16 cellular contexts compared by ENCODE assay signal in the genomic region with DNA sequence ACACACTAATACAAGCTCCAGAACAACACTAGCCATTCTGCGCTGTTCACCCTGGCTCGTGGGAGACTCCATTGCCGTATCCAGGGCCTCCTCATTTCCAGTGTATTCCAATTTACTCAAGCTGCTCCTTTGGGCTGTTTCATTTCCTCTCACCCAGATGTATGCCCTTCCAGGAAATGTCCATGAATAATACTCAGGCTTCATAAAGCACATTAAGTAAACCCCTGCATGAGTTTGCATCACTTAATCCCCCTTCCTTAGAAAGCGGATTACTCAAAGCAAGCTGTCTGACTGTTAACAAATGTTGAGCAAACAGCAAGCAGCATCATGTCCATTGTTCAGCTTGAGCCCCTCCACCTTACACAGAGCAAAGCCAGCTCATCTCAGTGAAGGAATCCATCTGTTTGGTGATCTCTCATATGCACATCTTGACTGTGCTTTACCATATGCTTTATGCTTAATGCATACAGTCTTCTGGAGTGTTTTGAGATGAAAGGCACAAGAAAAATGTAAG.
DNase-seq lines count a peak whose midpoint lies in the region; ATAC-seq and TF ChIP-seq lines count a peak whose summit lies in the region.
"Had no signal": no experiment of that assay in that cellular context is flagged by ENCODE, and none has a peak within 500 bp of the region (broad histone marks: within the 10 kb centered on the region; RNA-seq: fewer than 3 reads in every experiment).

No MANE protein-coding gene starts in this region.

- no peak overlapping the region for H3K4me3 ChIP-seq in RWPE2 (ENCODE audit: severe bottlenecking)
- H3K4me3 ChIP-seq in gastroesophageal sphincter, result no peak overlapping the region

- H3K4me1 ChIP-seq in RWPE2 (ENCODE audit: insufficient read depth, poor library complexity, severe bottlenecking), result no peaks in the 10 kb centered on the region
- H3K4me1 ChIP-seq in gastroesophageal sphincter, result no peaks in the 10 kb centered on the region

- H3K36me3 ChIP-seq in RWPE2 (ENCODE audit: low read depth) (no peaks in the 10 kb centered on the region), gastroesophageal sphincter (no peaks in the 10 kb centered on the region)

- no peaks in the 10 kb centered on the region for H3K27me3 ChIP-seq in RWPE2 (ENCODE audit: insufficient read depth, poor library complexity, severe bottlenecking)
- H3K27me3 ChIP-seq in gastroesophageal sphincter, result no peaks in the 10 kb centered on the region

- peak; percentile 12; the same call in 1 of the 3 replicates for ATAC-seq in RWPE2 (ENCODE audit: low read depth)
- ATAC-seq in gastroesophageal sphincter, result no peak
- ATAC-seq: HCT116 had no signal

- TF ChIP-seq POLR2A in gastroesophageal sphincter (IDR thresholded peaks at IDR 0.05), result no peak

- in situ Hi-C loops in ACHN (cut with HindIII; ENCODE audit: low pct_ligation_motif_present, low pct_unique_long_range_greater_than_20kb, low sequenced_read_pairs), result no loop called here

- H3K9me3 ChIP-seq in RWPE2 (ENCODE audit: severe bottlenecking) (no peaks in the 10 kb centered on the region), gastroesophageal sphincter (peaks cover 0 to 6% (median 0%) of the 10 kb centered on the region in 3 donors)

- DNase-seq in NCI-H146 (lab: John Stamatoyannopoulos, UW) (peak; percentile 26), NCI-H146 treated with DMSO at 0.1 percent for 48 hours (lab: John Stamatoyannopoulos, UW; ENCODE audit: unreplicated experiment) (no peak), RWPE2 (ENCODE audit: low spot score) (no peak), glomerular endothelial cell (ENCODE audit: extremely low read depth, low read depth, low spot score) (peak; percentile 10), cerebellum (ENCODE audit: low spot score) (no peak), ACHN (no peak)
- DNase-seq in stimulated activated CD4-positive, alpha-beta T cell treated with anti-CD3 and anti-CD28 coated beads, Interleukin-4, amount 100 ng/mL, for 24 hours, result no peak
- DNase-seq: 8988T, C1 segment of cervical spinal cord, DMS153, NCI-H1436 treated with DMSO at 0.1 percent for 48 hours, NCI-H2107, NCI-H446, SIG-M5 had no signal

- WGBS in gastroesophageal sphincter (ENCODE audit: low coverage in 1 of 2), 2 donors, result 36 to 52% methylated on average over 3 to 4 of the region's 4 CpGs

- no peak overlapping the region for H3K27ac ChIP-seq in RWPE2 (ENCODE audit: poor library complexity, severe bottlenecking)
- H3K27ac ChIP-seq in gastroesophageal sphincter, result no peak overlapping the region

- no peak for TF ChIP-seq EP300 in gastroesophageal sphincter (IDR thresholded peaks at IDR 0.05)

- no peak for TF ChIP-seq CTCF in RWPE2 (IDR thresholded peaks at IDR 0.05; ENCODE audit: poor library complexity, severe bottlenecking)
- TF ChIP-seq CTCF in gastroesophageal sphincter (IDR thresholded peaks at IDR 0.05), result no peak

Comparison
In these comparisons a context has a peak if more than half of its experiments do, and no peak if none do; other contexts are left out.
1. DNase-seq: peak in NCI-H146 (single experiment) and glomerular endothelial cell (single experiment); none in NCI-H146 treated with DMSO at 0.1 percent for 48 hours (single experiment), RWPE2 (single experiment), stimulated activated CD4-positive, alpha-beta T cell treated with anti-CD3 and anti-CD28 coated beads, Interleukin-4, amount 100 ng/mL, for 24 hours (single experiment), cerebellum (single experiment) and ACHN (single experiment).